In genomic region chrX:47611926-47612325, GRCh38 we compare ENCODE assay signal across 15 cellular contexts. TPM values are rescaled to one million over a fixed set of nuclear protein-coding genes. Genes with fewer than 3 reads are reported as not detected.
DNase-seq lines count a peak whose midpoint lies in the region; ATAC-seq and TF ChIP-seq lines count a peak whose summit lies in the region.
"Had no signal": no experiment of that assay in that cellular context is flagged by ENCODE, and none has a peak within 500 bp of the region (broad histone marks: within the 10 kb centered on the region; RNA-seq: fewer than 3 reads in every experiment).

No MANE protein-coding gene starts in this region.

- no peaks in the 10 kb centered on the region for H3K27me3 ChIP-seq in ascending aorta

- ATAC-seq in T-helper 17 cell: no peak
- ATAC-seq in HG02759 (IDR thresholded peaks at IDR 0.05; ENCODE audit: unreplicated experiment): no peak

- no peak for TF ChIP-seq CTCF in ascending aorta (IDR thresholded peaks at IDR 0.05)

- H3K9me3 ChIP-seq in T-helper 17 cell (ENCODE audit: control insufficient read depth, low read length, poor library complexity, severe bottlenecking) (no peaks in the 10 kb centered on the region), ascending aorta (no peaks in the 10 kb centered on the region)
- H3K9me3 ChIP-seq: HAP-1 had no signal

- H3K27me3 Mint-ChIP-seq in T-helper 17 cell: no peaks in the 10 kb centered on the region
- H3K27me3 Mint-ChIP-seq: CD4-positive, alpha-beta memory T cell had no signal

- no peak overlapping the region for H3K4me3 Mint-ChIP-seq in T-helper 17 cell
- H3K4me3 Mint-ChIP-seq: CD4-positive, alpha-beta memory T cell; HFFc6 had no signal

- H3K4me1 ChIP-seq in ascending aorta: no peaks in the 10 kb centered on the region
- H3K4me1 ChIP-seq: HAP-1 had no signal

- intact Hi-C loops in ascending aorta (cut with DNase I): no loop called here

- no peak overlapping the region for H3K27ac ChIP-seq in ascending aorta

- in situ Hi-C loops in G401 (cut with HindIII; ENCODE audit: low sequenced_read_pairs): no loop called here

- H3K36me3 ChIP-seq in ascending aorta: no peaks in the 10 kb centered on the region
- H3K36me3 ChIP-seq: HAP-1 had no signal

- no peaks in the 10 kb centered on the region for H3K36me3 Mint-ChIP-seq in T-helper 17 cell (ENCODE audit: low read depth)
- H3K36me3 Mint-ChIP-seq: CD4-positive, alpha-beta memory T cell had no signal

- peak overlapping the region; percentile 49 for H3K27ac Mint-ChIP-seq in T-helper 17 cell
- H3K27ac Mint-ChIP-seq: HFFc6 had no signal

- H3K4me3 ChIP-seq in ascending aorta: no peak overlapping the region
- H3K4me3 ChIP-seq: HAP-1 had no signal

- H3K4me1 Mint-ChIP-seq in T-helper 17 cell: peaks cover 2% of the 10 kb centered on the region

- DNase-seq in G401 (ENCODE audit: low spot score) (peak; percentile 78), T-helper 17 cell (no peak), islet precursor cell (peak; percentile 14), NCI-H446 treated with DMSO at 0.1 percent for 48 hours (lab: John Stamatoyannopoulos, UW) (no peak), ascending aorta (ENCODE audit: low spot score in 2 of 2) (no peak)
- DNase-seq: Calu3; CD4-positive, alpha-beta memory T cell; COR-L47; DMS53; DMS79 treated with DMSO at 0.1 percent for 48 hours; GOT3; HFFc6 had no signal

RNA-seq across cellular contexts. Expression of gene SYN1, which starts 7.7 kb away (rescaled TPM):
- 0.61 TPM in 1 of 2 replicates, not detected in the other for total RNA-seq in G401 (2014; rRNA removed; shearing (Covaris generic))
- 1 to 10 TPM in 1 of 2 donors, under 1 TPM in 1; 0.52 to 1.1 TPM for total RNA-seq in T-helper 17 cell
- total RNA-seq in ascending aorta: 5.7 TPM
- total RNA-seq: Daoy had no signal

RNA-seq across cellular contexts. Expression of gene CFP, which starts 17.8 kb away (rescaled TPM):
- total RNA-seq in G401 (2014; rRNA removed; shearing (Covaris generic)): 0.27 TPM in 1 of 2 replicates, not detected in the other
- 10 to 100 TPM; 17.7 to 25.3 TPM for total RNA-seq in T-helper 17 cell
- 25.4 TPM for total RNA-seq in ascending aorta

RNA-seq across cellular contexts. Expression of gene TIMP1, which starts 29.7 kb away (rescaled TPM):
- 43.0 and 56.7 TPM in 2 replicates for total RNA-seq in G401 (2014; rRNA removed; shearing (Covaris generic))
- total RNA-seq in T-helper 17 cell: 100 to 1,000 TPM in 1 of 2 donors, 10 to 100 TPM in 1; 94.5 to 143 TPM
- total RNA-seq in ascending aorta: 1,308 TPM

RNA-seq across cellular contexts. Expression of gene ELK1, which starts 38.4 kb away (rescaled TPM):
- total RNA-seq in G401 (2014; rRNA removed; shearing (Covaris generic)): 31.8 and 40.6 TPM in 2 replicates
- total RNA-seq in T-helper 17 cell (10 to 100 TPM; 33.0 to 33.2 TPM), ascending aorta (146 TPM)

RNA-seq across cellular contexts. Expression of gene UXT, which starts 47.1 kb away (rescaled TPM):
- total RNA-seq in G401 (2014; rRNA removed; shearing (Covaris generic)): 82.2 and 96.2 TPM in 2 replicates
- 100 to 1,000 TPM; 164 to 185 TPM for total RNA-seq in T-helper 17 cell
- 63.6 TPM for total RNA-seq in ascending aorta

Comparison
In these comparisons a context has a peak if more than half of its experiments do, and no peak if none do; other contexts are left out.
1. DNase-seq: peak in G401 (single experiment) and islet precursor cell (single experiment); none in T-helper 17 cell (0 of 3), NCI-H446 treated with DMSO at 0.1 percent for 48 hours (single experiment) and ascending aorta (0 of 2).
2. RNA of gene CFP, which starts 17.8 kb away (total RNA-seq): 25.4 TPM in ascending aorta (single experiment) and 17.7 to 25.3 TPM in T-helper 17 cell; 0.27 TPM in G401; every median in the first group is over 10 times any median in the second.